In genomic region chr22:28424427-28425080, GRCh38 we compare ENCODE assay signal across 10 cellular contexts.
A peak's percentile ranks its signal among the peaks of the same experiment; 100 is the strongest.
DNase-seq lines count a peak whose midpoint lies in the region; ATAC-seq and TF ChIP-seq lines count a peak whose summit lies in the region.
"Had no signal": no experiment of that assay in that cellular context is flagged by ENCODE, and none has a peak within 500 bp of the region (broad histone marks: within the 10 kb centered on the region; RNA-seq: fewer than 3 reads in every experiment).

No MANE protein-coding gene starts in this region.

- intact Hi-C loops in stomach (cut with DNase I; ENCODE audit: low total_unique reads): no loop called here

- 14 to 55% (median 42%) methylated on average over 2 of the region's 2 CpGs for whole genome bisulfite sequencing in stomach, 5 donors

- no peak for TF ChIP-seq POLR2A in stomach (IDR thresholded peaks at IDR 0.05)

- H3K27me3 ChIP-seq in fibroblast of lung (ENCODE audit: control insufficient read depth, insufficient read depth, low read length) (no peaks in the 10 kb centered on the region), stomach (no peaks in the 10 kb centered on the region)
- H3K27me3 ChIP-seq: esophagus muscularis mucosa had no signal

- no peak overlapping the region for H3K4me2 ChIP-seq in fibroblast of lung (ENCODE audit: extremely low read depth, insufficient read depth, low read length)

- H4K20me1 ChIP-seq in fibroblast of lung (ENCODE audit: control insufficient read depth, extremely low read depth, insufficient read depth, low read length): no peaks in the 10 kb centered on the region

- TF ChIP-seq CTCF in fibroblast of lung (conservative IDR thresholded peaks at IDR 0.05 in 1 of 2, IDR thresholded peaks at IDR 0.05 in 1 of 2; ENCODE audit: low read depth in 1 of 2, low read length in 2 of 2) (no peak), stomach (IDR thresholded peaks at IDR 0.05) (no peak)

- H3K79me2 ChIP-seq in fibroblast of lung (ENCODE audit: control insufficient read depth, insufficient read depth, low read length): no peaks in the 10 kb centered on the region

- no peak for TF ChIP-seq EP300 in stomach (IDR thresholded peaks at IDR 0.05)

- no peaks in the 10 kb centered on the region for H3K36me3 ChIP-seq in fibroblast of lung (ENCODE audit: control insufficient read depth, insufficient read depth, low read length)
- no peaks in the 10 kb centered on the region for H3K36me3 ChIP-seq in stomach
- H3K36me3 ChIP-seq: esophagus muscularis mucosa had no signal

- ATAC-seq in HG02763 (IDR thresholded peaks at IDR 0.05; ENCODE audit: unreplicated experiment): no peak
- ATAC-seq: left cardiac atrium had no signal

- no peak overlapping the region for H2AFZ ChIP-seq in fibroblast of lung (ENCODE audit: low read length)

- no peak overlapping the region for H3K9ac ChIP-seq in fibroblast of lung (ENCODE audit: insufficient read depth, low read length)

- H3K4me1 ChIP-seq in fibroblast of lung (ENCODE audit: control insufficient read depth, extremely low read depth, insufficient read depth, low read length): peaks cover 5% of the 10 kb centered on the region
- peaks cover 0 to 40% (median 19%) of the 10 kb centered on the region in 4 donors for H3K4me1 ChIP-seq in stomach

- no peak overlapping the region for H3K27ac ChIP-seq in fibroblast of lung (ENCODE audit: insufficient read depth, low read length)
- H3K27ac ChIP-seq in stomach: no peak overlapping the region
- H3K27ac ChIP-seq: esophagus muscularis mucosa had no signal

- peak; percentile 17 for DNase-seq in AG20443 (ENCODE audit: low spot score)
- peak; percentile 23 for DNase-seq in HuH-7 (ENCODE audit: low spot score)
- peak; percentile 41 for DNase-seq in NCI-H446 treated with DMSO at 0.1 percent for 48 hours (lab: John Stamatoyannopoulos, UW)
- DNase-seq in fibroblast of lung (ENCODE audit: low read depth in 2 of 2): peak; percentile 60 to 95
- DNase-seq in stimulated activated CD4-positive, alpha-beta T cell treated with anti-CD3 and anti-CD28 coated beads, Interleukin-4, amount 100 ng/mL, for 1 hour: no peak
- no peak for DNase-seq in amniotic stem cell (lab: John Stamatoyannopoulos, UW)
- DNase-seq in stomach: no peak
- DNase-seq: left cardiac atrium had no signal

- no peak overlapping the region for H3K4me3 ChIP-seq in fibroblast of lung (replicated peaks in 1 of 4; ENCODE audit: control extremely low read depth in 1 of 4, insufficient read depth in 1 of 4, low read depth in 3 of 4, low read length in 4 of 4)
- no peak overlapping the region for H3K4me3 ChIP-seq in stomach
- H3K4me3 ChIP-seq: esophagus muscularis mucosa had no signal

- no peaks in the 10 kb centered on the region for H3K9me3 ChIP-seq in fibroblast of lung (ENCODE audit: control insufficient read depth, insufficient read depth, low read depth, low read length)
- H3K9me3 ChIP-seq in stomach: no peaks in the 10 kb centered on the region
- H3K9me3 ChIP-seq: esophagus muscularis mucosa had no signal

Comparison
In these comparisons a context has a peak if more than half of its experiments do, and no peak if none do; other contexts are left out.
1. DNase-seq: peak in AG20443 (single experiment), HuH-7 (single experiment), NCI-H446 treated with DMSO at 0.1 percent for 48 hours (single experiment) and fibroblast of lung (2 of 2); none in stimulated activated CD4-positive, alpha-beta T cell treated with anti-CD3 and anti-CD28 coated beads, Interleukin-4, amount 100 ng/mL, for 1 hour (single experiment), amniotic stem cell (single experiment) and stomach (single experiment).